In the genomic region with DNA sequence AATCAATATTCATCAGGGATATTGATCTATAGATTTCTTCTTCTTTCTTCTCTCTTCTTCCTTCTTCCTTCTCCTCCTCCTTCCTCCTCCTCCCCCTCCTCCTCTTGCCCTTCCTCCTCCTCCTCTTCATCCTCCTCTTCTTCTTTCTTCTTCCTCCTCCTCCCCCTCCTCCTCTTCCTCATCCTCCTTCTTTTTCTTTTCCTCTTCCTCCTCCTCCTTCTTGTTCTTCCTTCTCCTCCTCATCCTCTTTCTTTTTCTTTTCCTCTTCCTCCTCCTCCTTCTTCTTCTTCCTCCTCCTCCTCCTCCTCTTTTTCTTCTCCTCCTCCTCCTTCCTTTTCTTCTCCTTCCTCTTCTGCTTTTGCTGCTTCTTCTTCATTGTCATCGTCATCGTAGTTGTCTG, we compare ENCODE assay signal across 39 cellular contexts.
"Had no signal": no experiment of that assay in that cellular context is flagged by ENCODE, and none has a peak within 500 bp of the region (broad histone marks: within the 10 kb centered on the region; RNA-seq: fewer than 3 reads in every experiment).

No MANE protein-coding gene starts in this region.

- DNase-seq: activated effector memory CD4-positive, alpha-beta T cell treated with anti-CD3 and anti-CD28 coated beads, Interleukin-2, amount 50 U/mL, for 16 hours; activated effector memory CD4-positive, alpha-beta T cell treated with Interleukin-2 at 50 U/mL for 16 hours; activated gamma-delta T cell; activated gamma-delta T cell treated with Interleukin-2 at 50 U/mL for 16 hours; activated naive CD4-positive, alpha-beta T cell; activated naive CD4-positive, alpha-beta T cell treated with anti-CD3 and anti-CD28 coated beads for 36 hours; activated naive CD4-positive, alpha-beta T cell treated with anti-CD3 and anti-CD28 coated beads, Interleukin-2, amount 10 ng/mL, durations not matched to agents 7 days and 5 days; activated naive CD4-positive, alpha-beta T cell treated with anti-CD3 and anti-CD28 coated beads, Interleukin-2, amount 50 U/mL, for 16 hours; activated naive CD4-positive, alpha-beta T cell treated with Interleukin-2 at 50 U/mL for 16 hours; activated naive CD8-positive, alpha-beta T cell treated with anti-CD3 and anti-CD28 coated beads for 36 hours; activated naive CD8-positive, alpha-beta T cell treated with anti-CD3 and anti-CD28 coated beads, Interleukin-2, amount 10 ng/mL, durations not matched to agents 7 days and 5 days; activated naive CD8-positive, alpha-beta T cell treated with anti-CD3 and anti-CD28 coated beads, Interleukin-2, amount 50 U/mL, for 24 hours; activated T-cell treated with anti-CD3 and anti-CD28 coated beads, Interleukin-2, amount 50 U/mL, for 24 hours; activated T-cell treated with anti-CD3 and anti-CD28 coated beads, Interleukin-2, amount 50 U/mL, for 4 hours; activated T-cell treated with anti-CD3 and anti-CD28 coated beads, Interleukin-2, amount 50 U/mL, for 48 hours; adrenal gland; amniotic stem cell; amygdala; anterior cingulate cortex; aorta; body of pancreas; brain microvascular endothelial cell; caudate nucleus; central memory CD4-positive, alpha-beta T cell; cerebellar nuclear complex had no signal

- H3K9me3 Mint-ChIP-seq: activated naive CD4-positive, alpha-beta T cell treated with anti-CD3 and anti-CD28 coated beads for 36 hours; activated naive CD4-positive, alpha-beta T cell treated with anti-CD3 and anti-CD28 coated beads, Interleukin-2, amount 10 ng/mL, durations not matched to agents 7 days and 5 days; activated naive CD4-positive, alpha-beta T cell treated with anti-CD3 and anti-CD28 coated beads, Interleukin-2, amount 50 U/mL, for 24 hours; activated naive CD8-positive, alpha-beta T cell treated with anti-CD3 and anti-CD28 coated beads, Interleukin-2, amount 50 U/mL, for 24 hours; activated T-cell treated with anti-CD3 and anti-CD28 coated beads, Interleukin-2, amount 50 U/mL, for 24 hours; activated T-helper 1 cell treated with anti-CD3 and anti-CD28 coated beads, Interleukin-12 subunit alpha, Interleukin-12 subunit beta, Interleukin-2, Interleukin-4 antibody, amounts not matched to agents 30 ng/mL and 10 ng/mL and 1 ng/mL, durations not matched to agents 14 hours and 24 hours and 36 hours; activated T-helper 2 cell treated with anti-CD3 and anti-CD28 coated beads, Interferon-gamma antibody, Interleukin-2, Interleukin-4, amounts not matched to agents 10 μg/mL and 5 μg/mL and 100 μg/mL, durations not matched to agents 14 hours and 24 hours and 36 hours; central memory CD8-positive, alpha-beta T cell had no signal

- H3K27me3 ChIP-seq: adrenal gland, ascending aorta, body of pancreas, brain microvascular endothelial cell, breast epithelium, cardiac muscle cell had no signal

- H3K4me1 ChIP-seq: adrenal gland, ascending aorta, body of pancreas, breast epithelium had no signal

- FAIRE-seq: astrocyte, bronchial epithelial cell, colon had no signal

- H3K4me3 Mint-ChIP-seq: activated naive CD4-positive, alpha-beta T cell treated with anti-CD3 and anti-CD28 coated beads for 36 hours; activated naive CD4-positive, alpha-beta T cell treated with anti-CD3 and anti-CD28 coated beads, Interleukin-2, amount 10 ng/mL, durations not matched to agents 7 days and 5 days; activated naive CD4-positive, alpha-beta T cell treated with anti-CD3 and anti-CD28 coated beads, Interleukin-2, amount 50 U/mL, for 24 hours; activated naive CD8-positive, alpha-beta T cell; activated naive CD8-positive, alpha-beta T cell treated with anti-CD3 and anti-CD28 coated beads for 36 hours; activated naive CD8-positive, alpha-beta T cell treated with anti-CD3 and anti-CD28 coated beads, Interleukin-2, amount 10 ng/mL, durations not matched to agents 7 days and 5 days; activated naive CD8-positive, alpha-beta T cell treated with anti-CD3 and anti-CD28 coated beads, Interleukin-2, amount 50 U/mL, for 24 hours; activated T-cell treated with anti-CD3 and anti-CD28 coated beads, Interleukin-2, amount 50 U/mL, for 24 hours; activated T-cell treated with anti-CD3 and anti-CD28 coated beads, Interleukin-2, amount 50 U/mL, for 4 hours; activated T-helper 1 cell treated with anti-CD3 and anti-CD28 coated beads, Interleukin-12 subunit alpha, Interleukin-12 subunit beta, Interleukin-2, Interleukin-4 antibody, amounts not matched to agents 30 ng/mL and 10 ng/mL and 1 ng/mL, durations not matched to agents 14 hours and 24 hours and 36 hours; activated T-helper 17 cell treated with anti-CD3 and anti-CD28 coated beads, Interleukin-2, amount 50 U/mL, for 72 hours; brain; central memory CD8-positive, alpha-beta T cell had no signal

- H3K9me3 ChIP-seq: adrenal gland, body of pancreas had no signal

- H3K27ac ChIP-seq: adrenal gland, ascending aorta, body of pancreas, brain microvascular endothelial cell, breast epithelium, cardiac muscle cell had no signal

- H3K36me3 ChIP-seq: adrenal gland, ascending aorta, brain microvascular endothelial cell, breast epithelium, cardiac muscle cell had no signal

- H3K4me1 Mint-ChIP-seq: activated naive CD4-positive, alpha-beta T cell treated with anti-CD3 and anti-CD28 coated beads, Interleukin-2, amount 10 ng/mL, durations not matched to agents 7 days and 5 days; activated naive CD4-positive, alpha-beta T cell treated with anti-CD3 and anti-CD28 coated beads, Interleukin-2, amount 50 U/mL, for 24 hours; activated naive CD8-positive, alpha-beta T cell treated with anti-CD3 and anti-CD28 coated beads for 36 hours; activated naive CD8-positive, alpha-beta T cell treated with anti-CD3 and anti-CD28 coated beads, Interleukin-2, amount 10 ng/mL, durations not matched to agents 7 days and 5 days; activated naive CD8-positive, alpha-beta T cell treated with anti-CD3 and anti-CD28 coated beads, Interleukin-2, amount 50 U/mL, for 24 hours; activated T-helper 17 cell treated with anti-CD3 and anti-CD28 coated beads, Interleukin-2, amount 50 U/mL, for 72 hours; brain; central memory CD8-positive, alpha-beta T cell had no signal

- H3K27ac Mint-ChIP-seq: activated naive CD4-positive, alpha-beta T cell treated with anti-CD3 and anti-CD28 coated beads for 36 hours; activated naive CD4-positive, alpha-beta T cell treated with anti-CD3 and anti-CD28 coated beads, Interleukin-2, amount 10 ng/mL, durations not matched to agents 7 days and 5 days; activated naive CD4-positive, alpha-beta T cell treated with anti-CD3 and anti-CD28 coated beads, Interleukin-2, amount 50 U/mL, for 24 hours; activated naive CD4-positive, alpha-beta T cell treated with anti-CD3 and anti-CD28 coated beads, Interleukin-2, amount 50 U/mL, for 72 hours; activated naive CD8-positive, alpha-beta T cell; activated naive CD8-positive, alpha-beta T cell treated with anti-CD3 and anti-CD28 coated beads for 36 hours; activated naive CD8-positive, alpha-beta T cell treated with anti-CD3 and anti-CD28 coated beads, Interleukin-2, amount 10 ng/mL, durations not matched to agents 7 days and 5 days; activated naive CD8-positive, alpha-beta T cell treated with anti-CD3 and anti-CD28 coated beads, Interleukin-2, amount 50 U/mL, for 24 hours; activated T-cell treated with anti-CD3 and anti-CD28 coated beads, Interleukin-2, amount 50 U/mL, for 24 hours; activated T-helper 1 cell treated with anti-CD3 and anti-CD28 coated beads, Interleukin-12 subunit alpha, Interleukin-12 subunit beta, Interleukin-2, Interleukin-4 antibody, amounts not matched to agents 30 ng/mL and 10 ng/mL and 1 ng/mL, durations not matched to agents 14 hours and 24 hours and 36 hours; activated T-helper 17 cell treated with anti-CD3 and anti-CD28 coated beads, Interleukin-2, amount 50 U/mL, for 72 hours; activated T-helper 2 cell treated with anti-CD3 and anti-CD28 coated beads, Interferon-gamma antibody, Interleukin-2, Interleukin-4, amounts not matched to agents 10 μg/mL and 5 μg/mL and 100 μg/mL, durations not matched to agents 14 hours and 24 hours and 36 hours; brain had no signal

- ATAC-seq: activated naive CD4-positive, alpha-beta T cell treated with anti-CD3 and anti-CD28 coated beads, Interleukin-2, amount 50 U/mL, for 72 hours; activated naive CD8-positive, alpha-beta T cell treated with anti-CD3 and anti-CD28 coated beads, Interleukin-2, amount 50 U/mL, for 24 hours; activated T-cell treated with anti-CD3 and anti-CD28 coated beads, Interleukin-2, amount 50 U/mL, for 4 hours; activated T-helper 17 cell treated with anti-CD3 and anti-CD28 coated beads, Interleukin-2, amount 50 U/mL, for 72 hours; body of pancreas had no signal

- H3K36me3 Mint-ChIP-seq: activated naive CD4-positive, alpha-beta T cell treated with anti-CD3 and anti-CD28 coated beads, Interleukin-2, amount 10 ng/mL, durations not matched to agents 7 days and 5 days; activated naive CD8-positive, alpha-beta T cell treated with anti-CD3 and anti-CD28 coated beads, Interleukin-2, amount 10 ng/mL, durations not matched to agents 7 days and 5 days had no signal

- H3K4me3 ChIP-seq: adrenal gland, ascending aorta, body of pancreas, breast epithelium, cardiac muscle cell had no signal
